Comparison of ENCODE assay signal across 9 cellular contexts in genomic region chr17:76145231-76146052, GRCh38. TPM values are rescaled to one million over a fixed set of nuclear protein-coding genes. Genes with fewer than 3 reads are reported as not detected.
DNase-seq lines count a peak whose midpoint lies in the region; ATAC-seq and TF ChIP-seq lines count a peak whose summit lies in the region.
"Had no signal": no experiment of that assay in that cellular context is flagged by ENCODE, and none has a peak within 500 bp of the region (broad histone marks: within the 10 kb centered on the region; RNA-seq: fewer than 3 reads in every experiment).

No MANE protein-coding gene starts in this region.

- intact Hi-C loops in lower leg skin (cut with DNase I; ENCODE audit: low total_unique reads) = no loop called here

- peak overlapping the region; percentile 98 to 99 for H3K27ac Mint-ChIP-seq in natural killer cell treated with Interleukin-12 subunit alpha and Interleukin-12 subunit beta and Interleukin-15 and Interleukin-18, amount 100 ng/mL, for 72 hours

- no peak overlapping the region for H3K4me3 ChIP-seq in lower leg skin (ENCODE audit: low read depth, poor library complexity, severe bottlenecking)

- peaks cover under 1% of the 10 kb centered on the region for H3K36me3 Mint-ChIP-seq in activated T-cell treated with anti-CD3 and anti-CD28 coated beads, Interleukin-2, amount 50 U/mL, for 4 hours (ENCODE audit: insufficient read depth)
- no peaks in the 10 kb centered on the region for H3K36me3 Mint-ChIP-seq in natural killer cell treated with Interleukin-12 subunit alpha and Interleukin-12 subunit beta and Interleukin-15 and Interleukin-18, amount 100 ng/mL, for 72 hours

- no peaks in the 10 kb centered on the region for H3K9me3 Mint-ChIP-seq in activated T-cell treated with anti-CD3 and anti-CD28 coated beads, Interleukin-2, amount 50 U/mL, for 4 hours
- H3K9me3 Mint-ChIP-seq in natural killer cell treated with Interleukin-12 subunit alpha and Interleukin-12 subunit beta and Interleukin-15 and Interleukin-18, amount 100 ng/mL, for 72 hours = no peaks in the 10 kb centered on the region

- peak overlapping the region; percentile 51 for H3K4me3 Mint-ChIP-seq in activated T-cell treated with anti-CD3 and anti-CD28 coated beads, Interleukin-2, amount 50 U/mL, for 4 hours
- peak overlapping the region; percentile 86 for H3K4me3 Mint-ChIP-seq in natural killer cell treated with Interleukin-12 subunit alpha and Interleukin-12 subunit beta and Interleukin-15 and Interleukin-18, amount 100 ng/mL, for 72 hours

- peaks cover under 1% of the 10 kb centered on the region for H3K27me3 Mint-ChIP-seq in activated T-cell treated with anti-CD3 and anti-CD28 coated beads, Interleukin-2, amount 50 U/mL, for 4 hours (ENCODE audit: low read depth)
- no peaks in the 10 kb centered on the region for H3K27me3 Mint-ChIP-seq in natural killer cell treated with Interleukin-12 subunit alpha and Interleukin-12 subunit beta and Interleukin-15 and Interleukin-18, amount 100 ng/mL, for 72 hours

- 70 to 73% methylated on average over 25 of the region's 25 CpGs for WGBS in lower leg skin, 2 donors

- DNase-seq in COLO668 (lab: John Stamatoyannopoulos, UW; ENCODE audit: unreplicated experiment) = peak; percentile 89
- DNase-seq in NCI-H2107 (lab: John Stamatoyannopoulos, UW) = peak; percentile 71
- peak; percentile 43 for DNase-seq in activated T-cell treated with anti-CD3 and anti-CD28 coated beads, Interleukin-2, amount 50 U/mL, for 4 hours
- peak; percentile 67 for DNase-seq in natural killer cell treated with Interleukin-12 subunit alpha and Interleukin-12 subunit beta and Interleukin-15 and Interleukin-18, amount 100 ng/mL, for 72 hours (ENCODE audit: low spot score)
- DNase-seq in lower leg skin (ENCODE audit: low spot score in 2 of 2) = no peak
- no peak for DNase-seq in NCI-H226
- DNase-seq: GDM1 had no signal

- ATAC-seq in activated T-cell treated with anti-CD3 and anti-CD28 coated beads, Interleukin-2, amount 50 U/mL, for 4 hours = peak; percentile 27 to 34
- peak; percentile 13 to 41 for ATAC-seq in natural killer cell treated with Interleukin-12 subunit alpha and Interleukin-12 subunit beta and Interleukin-15 and Interleukin-18, amount 100 ng/mL, for 72 hours
- ATAC-seq in HG03460 (IDR thresholded peaks at IDR 0.05; ENCODE audit: unreplicated experiment) (no peak), GM18868 (IDR thresholded peaks at IDR 0.05; ENCODE audit: unreplicated experiment) (no peak)

- peaks cover 59% of the 10 kb centered on the region for H3K4me1 Mint-ChIP-seq in activated T-cell treated with anti-CD3 and anti-CD28 coated beads, Interleukin-2, amount 50 U/mL, for 4 hours (ENCODE audit: low read depth)
- H3K4me1 Mint-ChIP-seq in natural killer cell treated with Interleukin-12 subunit alpha and Interleukin-12 subunit beta and Interleukin-15 and Interleukin-18, amount 100 ng/mL, for 72 hours (ENCODE audit: low read depth in 2 of 2) = peaks cover 54 to 60% of the 10 kb centered on the region in 2 donors

- no peak for TF ChIP-seq CTCF in lower leg skin (IDR thresholded peaks at IDR 0.05)

- TF ChIP-seq POLR2A in lower leg skin (IDR thresholded peaks at IDR 0.05) = no peak

RNA-seq across cellular contexts. Expression of gene FOXJ1, which starts 4.4 kb away (rescaled TPM):
- total RNA-seq in activated T-cell treated with anti-CD3 and anti-CD28 coated beads, Interleukin-2, amount 50 U/mL, for 4 hours = 1 to 10 TPM in 2 of 3 donors, under 1 TPM in 1; 0.71 to 2.8 (median 1.8) TPM
- under 1 TPM; 0.48 to 0.95 TPM for total RNA-seq in natural killer cell treated with Interleukin-12 subunit alpha and Interleukin-12 subunit beta and Interleukin-15 and Interleukin-18, amount 100 ng/mL, for 72 hours
- 1 to 10 TPM; 1.2 to 2.4 (median 1.8) TPM for total RNA-seq in lower leg skin

RNA-seq across cellular contexts. Expression of gene EXOC7, which starts 41.9 kb away (rescaled TPM):
- total RNA-seq in activated T-cell treated with anti-CD3 and anti-CD28 coated beads, Interleukin-2, amount 50 U/mL, for 4 hours = 100 to 1,000 TPM in 1 of 3 donors, 10 to 100 TPM in 2; 89.9 to 106 (median 91.0) TPM
- total RNA-seq in natural killer cell treated with Interleukin-12 subunit alpha and Interleukin-12 subunit beta and Interleukin-15 and Interleukin-18, amount 100 ng/mL, for 72 hours = 100 to 1,000 TPM; 134 to 163 TPM
- 10 to 100 TPM; 52.5 to 78.4 (median 72.3) TPM for total RNA-seq in lower leg skin

Comparison
In these comparisons a context has a peak if more than half of its experiments do, and no peak if none do; other contexts are left out.
1. DNase-seq: peak in COLO668 (single experiment), NCI-H2107 (single experiment), activated T-cell treated with anti-CD3 and anti-CD28 coated beads, Interleukin-2, amount 50 U/mL, for 4 hours (single experiment) and natural killer cell treated with Interleukin-12 subunit alpha and Interleukin-12 subunit beta and Interleukin-15 and Interleukin-18, amount 100 ng/mL, for 72 hours (single experiment); none in lower leg skin (0 of 2) and NCI-H226 (single experiment).
2. ATAC-seq: peak in activated T-cell treated with anti-CD3 and anti-CD28 coated beads, Interleukin-2, amount 50 U/mL, for 4 hours (2 of 2) and natural killer cell treated with Interleukin-12 subunit alpha and Interleukin-12 subunit beta and Interleukin-15 and Interleukin-18, amount 100 ng/mL, for 72 hours (2 of 2); none in HG03460 (single experiment) and GM18868 (single experiment).